ENCODE assay signal across 9 cellular contexts in genomic region chr2:240250150-240250984, GRCh38.
DNase-seq lines count a peak whose midpoint lies in the region; ATAC-seq and TF ChIP-seq lines count a peak whose summit lies in the region.
"Had no signal": no experiment of that assay in that cellular context is flagged by ENCODE, and none has a peak within 500 bp of the region (broad histone marks: within the 10 kb centered on the region; RNA-seq: fewer than 3 reads in every experiment).

No MANE protein-coding gene starts in this region.

- H3K4me1 ChIP-seq in BLaER1 (peaks cover 52% of the 10 kb centered on the region), right cardiac atrium (ENCODE audit: control insufficient read depth, insufficient read depth, low read length) (peaks cover 11% of the 10 kb centered on the region), prostate gland (replicated peaks) (no peaks in the 10 kb centered on the region)

- no peak overlapping the region for H3K4me3 ChIP-seq in BLaER1
- no peak overlapping the region for H3K4me3 ChIP-seq in right cardiac atrium (ENCODE audit: low read length)
- H3K4me3 ChIP-seq in prostate gland, result no peak overlapping the region

- H3K4me2 ChIP-seq in BLaER1, result peak overlapping the region; percentile 91

- POLR2A ChIA-PET in RWPE1 (lab: Yijun Ruan, JAX; ENCODE audit: low non-redundant PET), result no interaction called here

- peaks cover 11% of the 10 kb centered on the region; the same call in 1 of the 2 replicates for H3K9me3 ChIP-seq in BLaER1
- H3K9me3 ChIP-seq in right cardiac atrium (ENCODE audit: control insufficient read depth, low read length), result no peaks in the 10 kb centered on the region
- H3K9me3 ChIP-seq in prostate gland, result no peaks in the 10 kb centered on the region

- no peak overlapping the region for H3K9ac ChIP-seq in BLaER1

- ATAC-seq in right cardiac atrium (no peak), GM21526 (IDR thresholded peaks at IDR 0.05; ENCODE audit: low FRiP score, unreplicated experiment) (no peak)
- ATAC-seq: CD8-positive, alpha-beta T cell had no signal

- H4K20me1 ChIP-seq in BLaER1, result no peaks in the 10 kb centered on the region

- no peak for TF ChIP-seq CTCF in RWPE1 (conservative IDR thresholded peaks at IDR 0.05; ENCODE audit: low read depth)
- no peak for TF ChIP-seq CTCF in prostate gland (IDR thresholded peaks at IDR 0.05)

- no peak for TF ChIP-seq POLR2A in prostate gland (IDR thresholded peaks at IDR 0.05)

- no peak for DNase-seq in RWPE1 (ENCODE audit: low spot score)
- DNase-seq in right cardiac atrium, result peak in 1 of 3 donors; percentile 45
- DNase-seq in prostate gland (ENCODE audit: low spot score), result no peak
- DNase-seq in NCI-H2081 treated with DMSO at 0.1 percent for 48 hours (lab: John Stamatoyannopoulos, UW), result no peak
- no peak for DNase-seq in NCI-H2029 treated with DMSO at 0.1 percent for 48 hours (lab: John Stamatoyannopoulos, UW)
- no peak for DNase-seq in NK-92 (lab: John Stamatoyannopoulos, UW; ENCODE audit: unreplicated experiment)

- H3K27me3 ChIP-seq in BLaER1 (no peaks in the 10 kb centered on the region), right cardiac atrium (ENCODE audit: control insufficient read depth, insufficient read depth) (no peaks in the 10 kb centered on the region), prostate gland (replicated peaks; ENCODE audit: insufficient read depth) (no peaks in the 10 kb centered on the region)

- CTCF ChIA-PET in RWPE1 (lab: Yijun Ruan, JAX), result interaction anchor here (0.6 kb wide), 1 partner anchor 188 kb away, joined by 3 read pairs; no protein-coding TSS in a partner anchor

- no peaks in the 10 kb centered on the region for H3K36me3 ChIP-seq in BLaER1
- H3K36me3 ChIP-seq in prostate gland, result no peaks in the 10 kb centered on the region

- H3K27ac ChIP-seq in BLaER1 (peak overlapping the region; percentile 85), RWPE1 (peak overlapping the region; percentile 85), right cardiac atrium (ENCODE audit: low read length) (peak overlapping the region; percentile 68), prostate gland (peak overlapping the region; percentile 52 to 82)

- WGBS in right cardiac atrium, result 86% methylated on average over 14 of the region's 14 CpGs
- 90% methylated on average over 14 of the region's 14 CpGs for WGBS in prostate gland

- intact Hi-C loops in right cardiac atrium (cut with DNase I) (no loop called here), prostate gland (cut with DNase I) (no loop called here)
